ENCODE assay signal across 12 cellular contexts in the genomic region with DNA sequence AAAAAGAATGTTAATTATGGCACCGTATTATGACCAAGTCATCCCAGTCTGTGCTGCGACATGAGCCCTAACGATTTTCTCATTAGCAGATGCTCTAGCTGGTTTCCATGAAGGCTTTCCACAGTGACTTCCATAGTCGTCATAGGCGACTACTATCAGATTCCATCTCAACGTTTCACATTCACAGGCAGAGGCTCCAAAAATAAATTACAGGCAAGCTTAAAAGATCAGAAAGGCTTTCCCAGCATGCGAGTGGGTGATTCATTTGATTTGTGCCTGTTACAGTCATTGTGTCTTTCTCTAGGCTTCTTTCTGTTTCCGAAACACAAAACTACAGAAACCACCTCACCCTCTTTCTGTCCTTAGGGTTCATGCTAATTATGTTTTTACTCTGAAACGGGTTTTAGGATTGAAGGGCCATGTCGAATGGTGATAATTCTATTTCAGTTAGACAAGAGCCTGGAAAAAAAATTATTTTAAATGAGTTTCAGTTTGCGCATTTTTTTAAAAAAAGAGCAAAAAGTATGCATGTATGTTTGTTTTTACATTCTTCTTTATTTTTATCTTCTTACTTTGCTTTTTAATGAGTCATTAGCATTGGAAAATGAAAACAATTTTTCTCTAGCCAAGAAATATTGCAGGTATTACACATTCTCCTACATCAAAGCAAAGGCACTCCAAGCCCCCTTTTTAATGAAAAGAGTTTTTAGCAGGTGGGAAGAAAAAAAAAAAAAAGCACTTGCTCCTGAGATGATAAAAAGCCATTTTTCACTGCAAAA. TPM values are rescaled to one million over a fixed set of nuclear protein-coding genes. Genes with fewer than 3 reads are reported as not detected.
DNase-seq lines count a peak whose midpoint lies in the region; ATAC-seq and TF ChIP-seq lines count a peak whose summit lies in the region.
"Had no signal": no experiment of that assay in that cellular context is flagged by ENCODE, and none has a peak within 500 bp of the region (broad histone marks: within the 10 kb centered on the region; RNA-seq: fewer than 3 reads in every experiment).

No MANE protein-coding gene starts in this region.

- no peak overlapping the region for H3K23ac ChIP-seq in mesendoderm (ENCODE audit: low read length)

- TF ChIP-seq CTCF in WI38 (IDR thresholded peaks at IDR 0.05; ENCODE audit: low read depth, low read length) = no peak

- TF ChIP-seq POLR2A in erythroblast (IDR thresholded peaks at IDR 0.05; ENCODE audit: low read length) = no peak

- no peak overlapping the region for H4K8ac ChIP-seq in mesendoderm (ENCODE audit: low read depth, low read length)

- no peak overlapping the region for H2AK5ac ChIP-seq in mesendoderm (ENCODE audit: low read length)

- no CpG with 5 or more reads among the region's 11 CpGs for WGBS in mesendoderm (ENCODE audit: extremely low coverage, insufficient coverage, low lambda C conversion rate)

- H2BK15ac ChIP-seq in mesendoderm (replicated peaks; ENCODE audit: low read depth) = no peak overlapping the region

- no peak overlapping the region for H3K4me2 ChIP-seq in mesendoderm (ENCODE audit: low read length)

- H3K79me2 ChIP-seq in mesendoderm (ENCODE audit: control insufficient read depth, insufficient read depth, low read length) = no peaks in the 10 kb centered on the region

- no peak overlapping the region for H2BK5ac ChIP-seq in mesendoderm (ENCODE audit: low read length)

- no peak overlapping the region for H3K18ac ChIP-seq in mesendoderm (ENCODE audit: low read length)

- no peak for ATAC-seq in GM19455 (IDR thresholded peaks at IDR 0.05; ENCODE audit: unreplicated experiment)
- ATAC-seq: natural killer cell had no signal

- no peaks in the 10 kb centered on the region for H3K27me3 ChIP-seq in mesendoderm (ENCODE audit: insufficient read depth, low read length, poor library complexity)

- H3K4me1 ChIP-seq in mesendoderm (ENCODE audit: control insufficient read depth, low read depth, low read length) = no peaks in the 10 kb centered on the region

- no peak overlapping the region for H4K5ac ChIP-seq in mesendoderm (ENCODE audit: low read length)

- H3K9ac ChIP-seq in mesendoderm (ENCODE audit: low read length) = no peak overlapping the region

- H3K4me3 ChIP-seq in WI38 (ENCODE audit: low read depth, low read length) (peak overlapping the region; percentile 49), mesendoderm (ENCODE audit: low read length) (no peak overlapping the region)

- H3K27ac ChIP-seq in mesendoderm (ENCODE audit: low read depth, low read length) = no peak overlapping the region

- no peak overlapping the region for H2BK120ac ChIP-seq in mesendoderm (ENCODE audit: low read depth, low read length)

- H3K4ac ChIP-seq in mesendoderm (ENCODE audit: low read depth, low read length) = no peak overlapping the region

- no peak overlapping the region for H3K56ac ChIP-seq in mesendoderm (ENCODE audit: low read length)

- H3K36me3 ChIP-seq in mesendoderm (ENCODE audit: control insufficient read depth, insufficient read depth, low read length) = no peaks in the 10 kb centered on the region

- peak; percentile 33 for DNase-seq in AG08395 (ENCODE audit: low spot score)
- peak; percentile 23 for DNase-seq in GM03348 (ENCODE audit: low spot score)
- peak; percentile 11 for DNase-seq in mesendoderm
- no peak for DNase-seq in T-helper 9 cell
- no peak for DNase-seq in erythroblast (lab: John Stamatoyannopoulos, UW)
- DNase-seq in NCI-H1105 treated with DMSO at 0.1 percent for 48 hours (lab: John Stamatoyannopoulos, UW) = no peak
- DNase-seq: activated CD4-positive, alpha-beta T cell treated with anti-CD3 and anti-CD28 coated beads for 1 hour; DMS79; natural killer cell; NCI-H2029 treated with DMSO at 0.1 percent for 48 hours had no signal

- H3K79me1 ChIP-seq in mesendoderm (ENCODE audit: low read length) = no peaks in the 10 kb centered on the region

RNA-seq across cellular contexts. Expression of a gene that starts 43.4 kb away (rescaled TPM):
- 6.6 TPM for polyA plus RNA-seq in mesendoderm (2013, experiment 1 of 2)
- 6.9 TPM for polyA plus RNA-seq in mesendoderm (2013, experiment 2 of 2)

RNA-seq across cellular contexts. Expression of a gene that starts 60.0 kb away (rescaled TPM):
- polyA plus RNA-seq in mesendoderm (2013, experiment 1 of 2) = 0.07 TPM
- polyA plus RNA-seq in mesendoderm (2013, experiment 2 of 2) = 0.15 TPM

Comparison
In these comparisons a context has a peak if more than half of its experiments do, and no peak if none do; other contexts are left out.
1. DNase-seq: peak in AG08395 (single experiment), GM03348 (single experiment) and mesendoderm (single experiment); none in T-helper 9 cell (single experiment), erythroblast (0 of 2) and NCI-H1105 treated with DMSO at 0.1 percent for 48 hours (single experiment).